In genomic region chr3:61821823-61822251, GRCh38 we compare ENCODE assay signal across 1 cellular context.
TF ChIP-seq lines count a peak whose summit lies in the region.

No MANE protein-coding gene starts in this region.

TF ChIP-seq in HepG2, 621 proteins besides CTCF, POLR2A, EP300 and RAD21 (continued from another document):
- TF ChIP-seq ZNF326 (CRISPR knock-in tag; IDR thresholded peaks at IDR 0.05; ENCODE audit: borderline replicate concordance) (no peak), ATF2 (CRISPR knock-in tag; IDR thresholded peaks at IDR 0.05) (no peak), ZNF577 (CRISPR knock-in tag; IDR thresholded peaks at IDR 0.05; ENCODE audit: borderline replicate concordance, low read depth) (no peak)
